Comparison of ENCODE assay signal across 30 cellular contexts in the genomic region with DNA sequence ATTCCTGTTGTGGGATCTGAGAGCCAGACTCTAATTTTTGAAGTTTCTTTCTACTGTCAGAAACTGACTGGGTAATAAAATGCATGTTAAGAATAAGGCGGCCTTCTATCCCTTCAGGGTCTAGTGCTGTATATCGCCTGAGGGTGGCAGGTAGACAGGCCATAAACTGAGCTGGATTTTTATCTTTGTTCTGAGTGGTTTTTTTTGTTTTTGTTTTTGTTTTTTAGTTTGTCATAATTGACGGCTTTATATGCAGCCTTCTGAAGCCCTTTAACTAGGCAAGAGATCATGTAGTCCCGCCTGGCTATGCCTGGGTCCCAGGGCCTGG.
"Had no signal": no experiment of that assay in that cellular context is flagged by ENCODE, and none has a peak within 500 bp of the region (broad histone marks: within the 10 kb centered on the region; RNA-seq: fewer than 3 reads in every experiment).

No MANE protein-coding gene starts in this region.

- H3K36me3 Mint-ChIP-seq: activated naive CD8-positive, alpha-beta T cell had no signal

- H3K27ac ChIP-seq: brain microvascular endothelial cell, coronary artery, dorsolateral prefrontal cortex, WERI-Rb-1 had no signal

- ATAC-seq: activated CD4-positive, CD25-positive, alpha-beta regulatory T cell treated with anti-CD3 and anti-CD28 coated beads, Interleukin-2, amount 50 U/mL, for 24 hours; activated CD8-positive, alpha-beta T cell treated with anti-CD3 and anti-CD28 coated beads for 36 hours; activated T-cell treated with anti-CD3 and anti-CD28 coated beads, Interleukin-2, amount 50 U/mL, for 4 hours; activated T-helper 17 cell treated with anti-CD3 and anti-CD28 coated beads, Interleukin-2, amount 50 U/mL, for 72 hours; esophagus mucosa; T-helper 17 cell had no signal

- H3K4me3 ChIP-seq: coronary artery, dorsolateral prefrontal cortex had no signal

- H3K27ac Mint-ChIP-seq: activated B cell treated with CpG ODN at 0.5 μM for 24 hours; activated CD8-positive, alpha-beta T cell treated with anti-CD3 and anti-CD28 coated beads for 36 hours; activated naive CD8-positive, alpha-beta T cell; activated T-helper 17 cell treated with anti-CD3 and anti-CD28 coated beads, Interleukin-2, amount 50 U/mL, for 72 hours; dendritic cell treated with granulocyte-macrophage colony-stimulating factor and Interleukin-4, amounts not matched to agents 40 ng/mL and 50 ng/mL, for 4 days; endodermal cell; T-helper 17 cell; T-helper 2 cell treated with Interferon-gamma antibody and Interleukin-4, amounts not matched to agents 5 μg/mL and 100 μg/mL, for 36 hours had no signal

- H3K4me1 Mint-ChIP-seq: activated B cell treated with CpG ODN at 0.5 μM for 24 hours; central memory CD8-positive, alpha-beta T cell; endodermal cell; T-helper 17 cell had no signal

- H3K27me3 Mint-ChIP-seq: activated B cell treated with CpG ODN at 0.5 μM for 24 hours; activated CD8-positive, alpha-beta T cell treated with anti-CD3 and anti-CD28 coated beads for 36 hours; activated naive CD8-positive, alpha-beta T cell; activated T-helper 17 cell treated with anti-CD3 and anti-CD28 coated beads, Interleukin-2, amount 50 U/mL, for 72 hours; central memory CD8-positive, alpha-beta T cell; dendritic cell treated with granulocyte-macrophage colony-stimulating factor and Interleukin-4, amounts not matched to agents 40 ng/mL and 50 ng/mL, for 4 days; T-helper 17 cell had no signal

- DNase-seq: activated B cell treated with CpG ODN at 0.5 μM for 24 hours; activated CD4-positive, alpha-beta T cell treated with anti-CD3 and anti-CD28 coated beads for 48 hours; activated CD4-positive, alpha-beta T cell treated with anti-CD3 and anti-CD28 coated beads, Interleukin-2, amount 50 U/mL, for 1 hour; activated CD4-positive, alpha-beta T cell treated with anti-CD3 and anti-CD28 coated beads, Interleukin-2, amount 50 U/mL, for 48 hours; activated CD8-positive, alpha-beta memory T cell treated with anti-CD3 and anti-CD28 coated beads for 24 hours; activated CD8-positive, alpha-beta T cell treated with anti-CD3 and anti-CD28 coated beads for 36 hours; activated effector memory CD4-positive, alpha-beta T cell treated with Interleukin-2 at 50 U/mL for 16 hours; activated gamma-delta T cell treated with Interleukin-2 at 50 U/mL for 16 hours; activated naive CD4-positive, alpha-beta T cell treated with anti-CD3 and anti-CD28 coated beads, Interleukin-2, amount 50 U/mL, for 16 hours; activated naive CD4-positive, alpha-beta T cell treated with Interleukin-2 at 50 U/mL for 16 hours; activated T-cell treated with anti-CD3 and anti-CD28 coated beads, Interleukin-2, amount 50 U/mL, for 4 hours; amniotic stem cell; anterior cingulate cortex; brain microvascular endothelial cell; dorsolateral prefrontal cortex; effector memory CD4-positive, alpha-beta T cell; endodermal cell; foreskin fibroblast; head of caudate nucleus; T-helper 17 cell; T1000; WERI-Rb-1 had no signal

- H3K36me3 ChIP-seq: brain microvascular endothelial cell, WERI-Rb-1 had no signal

- H3K4me3 Mint-ChIP-seq: activated B cell treated with CpG ODN at 0.5 μM for 24 hours; activated CD8-positive, alpha-beta T cell treated with anti-CD3 and anti-CD28 coated beads for 36 hours; activated naive CD8-positive, alpha-beta T cell; activated T-cell treated with anti-CD3 and anti-CD28 coated beads, Interleukin-2, amount 50 U/mL, for 4 hours; activated T-helper 17 cell treated with anti-CD3 and anti-CD28 coated beads, Interleukin-2, amount 50 U/mL, for 72 hours; central memory CD8-positive, alpha-beta T cell; dendritic cell treated with granulocyte-macrophage colony-stimulating factor and Interleukin-4, amounts not matched to agents 40 ng/mL and 50 ng/mL, for 4 days; endodermal cell; T-helper 17 cell; T-helper 2 cell treated with Interferon-gamma antibody and Interleukin-4, amounts not matched to agents 5 μg/mL and 100 μg/mL, for 36 hours had no signal

- H3K27me3 ChIP-seq: brain microvascular endothelial cell, dorsolateral prefrontal cortex had no signal
